14 cellular contexts compared by ENCODE assay signal in the genomic region with DNA sequence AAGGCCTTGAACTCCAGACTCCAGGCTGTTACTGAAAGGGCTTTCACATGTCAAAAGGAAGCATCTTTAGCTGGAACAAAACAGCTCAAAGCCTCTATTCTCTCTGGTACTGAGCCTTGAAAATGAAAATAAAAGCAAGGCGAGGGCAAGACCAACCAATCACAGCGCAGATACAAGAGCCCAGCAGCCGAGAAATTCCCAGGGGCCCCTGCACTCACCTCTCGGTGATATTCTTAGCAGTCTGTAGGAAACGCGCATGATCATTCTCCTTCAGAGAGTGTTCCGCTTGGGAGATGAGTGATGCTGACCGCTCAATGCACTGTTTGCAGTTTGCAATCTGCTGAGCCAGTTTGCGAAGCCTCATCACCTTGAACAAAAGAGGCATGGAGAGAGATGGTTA.
DNase-seq lines count a peak whose midpoint lies in the region; ATAC-seq and TF ChIP-seq lines count a peak whose summit lies in the region.
"Had no signal": no experiment of that assay in that cellular context is flagged by ENCODE, and none has a peak within 500 bp of the region (broad histone marks: within the 10 kb centered on the region; RNA-seq: fewer than 3 reads in every experiment).

No MANE protein-coding gene starts in this region.

- no peaks in the 10 kb centered on the region for H3K9me3 Mint-ChIP-seq in activated CD4-positive, alpha-beta T cell treated with anti-CD3 and anti-CD28 coated beads, Interleukin-2, amount 10 ng/mL, durations not matched to agents 24 days and 14 days

- H3K27ac Mint-ChIP-seq in activated CD4-positive, alpha-beta T cell treated with anti-CD3 and anti-CD28 coated beads, Interleukin-2, amount 10 ng/mL, durations not matched to agents 24 days and 14 days, result no peak overlapping the region

- H3K4me2 ChIP-seq in SK-N-SH, result no peak overlapping the region

- H3K4me3 ChIP-seq in SK-N-SH (ENCODE audit: low read depth in 2 of 2, low read length in 1 of 2), result no peak overlapping the region
- H3K4me3 ChIP-seq: GM23248, MG63 had no signal

- CTCF ChIA-PET in SK-N-SH (lab: Yijun Ruan, JAX), result no interaction called here

- peaks cover 0 to 2% of the 10 kb centered on the region in 2 experiments for H3K36me3 ChIP-seq in SK-N-SH (replicated peaks in 1 of 2; ENCODE audit: control insufficient read depth in 1 of 2, insufficient read depth in 2 of 2, low read length in 1 of 2)
- H3K36me3 ChIP-seq: brain microvascular endothelial cell, neutrophil had no signal

- TF ChIP-seq EP300 in SK-N-SH (IDR thresholded peaks at IDR 0.05; ENCODE audit: borderline replicate concordance in 1 of 2, low read depth in 1 of 2, low read length in 1 of 2), result no peak

- no peak overlapping the region for H3K9ac ChIP-seq in SK-N-SH
- H3K9ac ChIP-seq: GM23248 had no signal

- H3K27me3 Mint-ChIP-seq in activated CD4-positive, alpha-beta T cell treated with anti-CD3 and anti-CD28 coated beads, Interleukin-2, amount 10 ng/mL, durations not matched to agents 24 days and 14 days, result no peaks in the 10 kb centered on the region

- H3K4me1 Mint-ChIP-seq in activated CD4-positive, alpha-beta T cell treated with anti-CD3 and anti-CD28 coated beads, Interleukin-2, amount 10 ng/mL, durations not matched to agents 24 days and 14 days, result no peaks in the 10 kb centered on the region

- DNase-seq in left cardiac atrium (peak; percentile 30), SK-N-SH (no peak)
- DNase-seq in activated CD4-positive, alpha-beta T cell treated with anti-CD3 and anti-CD28 coated beads, Interleukin-2, amount 10 ng/mL, durations not matched to agents 24 days and 14 days, result no peak
- DNase-seq in activated CD4-positive, CD25-positive, alpha-beta regulatory T cell (lab: John Stamatoyannopoulos, UW), result no peak
- DNase-seq: activated CD4-positive, alpha-beta T cell treated with anti-CD3 and anti-CD28 coated beads, Interleukin-2, amount 50 U/mL, for 48 hours; brain microvascular endothelial cell; GM23248; MG63; RPMI8226 had no signal

- no peaks in the 10 kb centered on the region for H3K79me2 ChIP-seq in SK-N-SH (ENCODE audit: insufficient read depth)

- 55% methylated on average over 9 of the region's 9 CpGs for WGBS in SK-N-SH (ENCODE audit: low lambda C conversion rate)

- H3K9me2 ChIP-seq in SK-N-SH, result no peaks in the 10 kb centered on the region

- H3F3A ChIP-seq in SK-N-SH (replicated peaks; ENCODE audit: insufficient read depth), result no peaks in the 10 kb centered on the region

- POLR2A ChIA-PET in SK-N-SH (lab: Yijun Ruan, JAX), result no interaction called here

- H3K4me3 Mint-ChIP-seq in activated CD4-positive, alpha-beta T cell treated with anti-CD3 and anti-CD28 coated beads, Interleukin-2, amount 10 ng/mL, durations not matched to agents 24 days and 14 days, result no peak overlapping the region

- no peaks in the 10 kb centered on the region for H4K20me1 ChIP-seq in SK-N-SH (ENCODE audit: insufficient read depth)

- H3K27me3 ChIP-seq in SK-N-SH (ENCODE audit: insufficient read depth), result no peaks in the 10 kb centered on the region
- H3K27me3 ChIP-seq: brain microvascular endothelial cell, MG63, neutrophil had no signal

- H3K9me3 ChIP-seq in SK-N-SH, result no peaks in the 10 kb centered on the region
- H3K9me3 ChIP-seq: MG63, neutrophil had no signal

- ATAC-seq in GM18499 (IDR thresholded peaks at IDR 0.05; ENCODE audit: insufficient read depth, unreplicated experiment) (peak; percentile 74), GM21515 (IDR thresholded peaks at IDR 0.05; ENCODE audit: unreplicated experiment) (peak; percentile 92), HG03439 (IDR thresholded peaks at IDR 0.05; ENCODE audit: unreplicated experiment) (peak; percentile 92), left cardiac atrium (peak; percentile 35 to 51), HG02840 (IDR thresholded peaks at IDR 0.05; ENCODE audit: low FRiP score, unreplicated experiment) (no peak)

- no peaks in the 10 kb centered on the region for H3K36me3 Mint-ChIP-seq in activated CD4-positive, alpha-beta T cell treated with anti-CD3 and anti-CD28 coated beads, Interleukin-2, amount 10 ng/mL, durations not matched to agents 24 days and 14 days (ENCODE audit: low read depth)

- no peak for TF ChIP-seq CTCF in SK-N-SH (IDR thresholded peaks at IDR 0.05)

- no peak for TF ChIP-seq RAD21 in SK-N-SH (IDR thresholded peaks at IDR 0.05; ENCODE audit: low read length)

- H3K27ac ChIP-seq in SK-N-SH (ENCODE audit: low read depth in 2 of 2, low read length in 1 of 2), result no peak overlapping the region
- H3K27ac ChIP-seq: brain microvascular endothelial cell, GM23248, neutrophil had no signal

- H3K4me1 ChIP-seq in SK-N-SH (ENCODE audit: control insufficient read depth in 1 of 2, insufficient read depth in 2 of 2, low read depth in 1 of 2, low read length in 1 of 2), result no peaks in the 10 kb centered on the region; a peak in 2 of 4 replicates

- intact Hi-C loops in left cardiac atrium (cut with DNase I), result loop anchor here in 1 of 2 donors (10.0 kb wide), 1 partner anchor 133 kb away; no protein-coding TSS in a partner anchor
- intact Hi-C loops in activated CD4-positive, alpha-beta T cell treated with anti-CD3 and anti-CD28 coated beads, Interleukin-2, amount 10 ng/mL, durations not matched to agents 24 days and 14 days (cut with micrococcal nuclease), result no loop called here

- H2AFZ ChIP-seq in SK-N-SH (ENCODE audit: low read depth), result no peak overlapping the region
- H2AFZ ChIP-seq: GM23248 had no signal

TF ChIP-seq in SK-N-SH, 30 proteins besides CTCF, POLR2A, EP300 and RAD21:
- TF ChIP-seq RCOR1 (IDR thresholded peaks at IDR 0.05; ENCODE audit: low read length) (no peak), EZH2phosphoT487 (IDR thresholded peaks at IDR 0.05; ENCODE audit: borderline replicate concordance, low read depth) (no peak), MEF2A (IDR thresholded peaks at IDR 0.05; ENCODE audit: borderline replicate concordance, low read depth) (no peak), TAF1 (IDR thresholded peaks at IDR 0.05; ENCODE audit: borderline replicate concordance, low read depth, low read length) (no peak), NFIC (IDR thresholded peaks at IDR 0.05; ENCODE audit: borderline replicate concordance) (no peak), GATA2 (CRISPR knock-in tag; IDR thresholded peaks at IDR 0.05) (no peak), FOXM1 (IDR thresholded peaks at IDR 0.05; ENCODE audit: low read depth) (no peak)
